Comparison of ENCODE assay signal across 25 cellular contexts in the genomic region with DNA sequence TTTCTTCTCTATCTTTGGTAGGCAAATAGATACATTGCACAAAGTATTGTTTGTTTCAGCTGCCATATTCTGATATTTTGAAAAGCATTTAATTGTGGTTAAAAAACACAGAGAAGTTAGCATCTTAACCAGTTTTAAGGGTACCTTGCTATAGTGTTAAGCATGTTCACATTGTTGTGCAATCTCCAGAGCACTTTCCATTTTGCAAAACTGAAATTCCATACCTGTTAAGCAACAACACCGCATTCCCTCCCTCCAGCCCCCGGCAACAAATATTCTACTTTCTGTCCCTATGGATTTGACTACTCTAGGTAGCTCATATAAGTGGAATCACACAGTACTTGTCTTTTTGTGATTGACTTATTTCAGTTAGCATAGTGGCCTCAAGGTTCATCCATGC. TPM values are rescaled to one million over a fixed set of nuclear protein-coding genes. Genes with fewer than 3 reads are reported as not detected.
"Had no signal": no experiment of that assay in that cellular context is flagged by ENCODE, and none has a peak within 500 bp of the region (broad histone marks: within the 10 kb centered on the region; RNA-seq: fewer than 3 reads in every experiment).

No MANE protein-coding gene starts in this region.

- H2AFZ ChIP-seq: hepatocyte had no signal

- ATAC-seq: mucosa of descending colon; naive thymus-derived CD4-positive, alpha-beta T cell; natural killer cell treated with Interleukin-12 subunit alpha and Interleukin-12 subunit beta and Interleukin-15 and Interleukin-18, amount 100 ng/mL, for 72 hours; sciatic nerve; stimulated activated naive B cell treated with anti-CD40 and anti-IgM and Interleukin-4, amounts not matched to agents 10 μg/mL and 1 μg/mL and 100 μg/mL, for 72 hours; stimulated activated naive CD8-positive, alpha-beta T cell treated with anti-CD3 and anti-CD28 coated beads, Interleukin-15, Interleukin-2, amounts not matched to agents 100 U/mL and 50 U/mL, for 24 hours; upper lobe of right lung had no signal

- H3K4me3 Mint-ChIP-seq: naive thymus-derived CD4-positive, alpha-beta T cell; natural killer cell treated with Interleukin-12 subunit alpha and Interleukin-12 subunit beta and Interleukin-15 and Interleukin-18, amount 100 ng/mL, for 72 hours; stimulated activated naive B cell treated with anti-CD40 and anti-IgM and Interleukin-4, amounts not matched to agents 10 μg/mL and 1 μg/mL and 100 μg/mL, for 72 hours had no signal

- H3K4me3 ChIP-seq: hepatocyte, left ventricle myocardium inferior, lung, mucosa of descending colon, ovary, right atrium auricular region, skin epidermis, stomach, testis, thyroid gland, transverse colon, upper lobe of right lung had no signal

- H3K36me3 ChIP-seq: left ventricle myocardium inferior, ovary, right atrium auricular region, stomach, thyroid gland, transverse colon, upper lobe of right lung had no signal

- H3K27me3 Mint-ChIP-seq: progenitor cell of endocrine pancreas had no signal

- H3K4me1 ChIP-seq: right atrium auricular region, testis, thyroid gland, upper lobe of right lung had no signal

- H3K27ac ChIP-seq: hepatocyte, left ventricle myocardium inferior, ovary, right atrium auricular region, skin epidermis, stomach, testis, thyroid gland, transverse colon, upper lobe of right lung had no signal

- H3K36me3 Mint-ChIP-seq: naive thymus-derived CD4-positive, alpha-beta T cell; natural killer cell treated with Interleukin-12 subunit alpha and Interleukin-12 subunit beta and Interleukin-15 and Interleukin-18, amount 100 ng/mL, for 72 hours; stimulated activated naive B cell treated with anti-CD40 and anti-IgM and Interleukin-4, amounts not matched to agents 10 μg/mL and 1 μg/mL and 100 μg/mL, for 72 hours had no signal

- H3K9me3 Mint-ChIP-seq: naive thymus-derived CD4-positive, alpha-beta T cell; natural killer cell treated with Interleukin-12 subunit alpha and Interleukin-12 subunit beta and Interleukin-15 and Interleukin-18, amount 100 ng/mL, for 72 hours had no signal

- H3K9me3 ChIP-seq: left ventricle myocardium inferior, mucosa of descending colon, ovary, right atrium auricular region, stomach, testis, thyroid gland, transverse colon, upper lobe of right lung had no signal

- H3K27me3 ChIP-seq: hepatocyte, ovary, right atrium auricular region, stomach, testis, thyroid gland, transverse colon, upper lobe of right lung had no signal

- H3K27ac Mint-ChIP-seq: natural killer cell treated with Interleukin-12 subunit alpha and Interleukin-12 subunit beta and Interleukin-15 and Interleukin-18, amount 100 ng/mL, for 72 hours; progenitor cell of endocrine pancreas; stimulated activated naive B cell treated with anti-CD40 and anti-IgM and Interleukin-4, amounts not matched to agents 10 μg/mL and 1 μg/mL and 100 μg/mL, for 72 hours had no signal

- FAIRE-seq: urothelium cell line had no signal

- H3K4me2 ChIP-seq: hepatocyte had no signal

- H3K79me2 ChIP-seq: hepatocyte had no signal

- DNase-seq: islet precursor cell; left ventricle myocardium inferior; midbrain; mucosa of descending colon; naive thymus-derived CD4-positive, alpha-beta T cell; ovary; stimulated activated CD4-positive, alpha-beta T cell treated with anti-CD3 and anti-CD28 coated beads, Interleukin-12 subunit alpha, Interleukin-12 subunit beta, amount 100 ng/mL, for 4 hours; stimulated activated CD4-positive, alpha-beta T cell treated with anti-CD3 and anti-CD28 coated beads, Interleukin-15, amount 100 ng/mL, for 24 hours; stimulated activated CD4-positive, alpha-beta T cell treated with anti-CD3 and anti-CD28 coated beads, Interleukin-2, amount 100 ng/mL, for 24 hours; stimulated activated CD4-positive, alpha-beta T cell treated with anti-CD3 and anti-CD28 coated beads, Interleukin-4, amount 100 ng/mL, for 1 hour; stimulated activated naive B cell treated with anti-CD40 and anti-IgM and Interleukin-4, amounts not matched to agents 10 μg/mL and 1 μg/mL and 100 μg/mL, for 72 hours; stimulated activated naive CD8-positive, alpha-beta T cell treated with anti-CD3 and anti-CD28 coated beads, Interleukin-15, Interleukin-2, amounts not matched to agents 100 U/mL and 50 U/mL, for 24 hours; stomach; testis; thyroid gland; transverse colon; upper lobe of right lung had no signal

RNA-seq across cellular contexts. Expression of gene CNTF, which starts 33.9 kb away (rescaled TPM):
- polyA plus RNA-seq: hepatocyte had no signal
